11 cellular contexts compared by ENCODE assay signal in the genomic region with DNA sequence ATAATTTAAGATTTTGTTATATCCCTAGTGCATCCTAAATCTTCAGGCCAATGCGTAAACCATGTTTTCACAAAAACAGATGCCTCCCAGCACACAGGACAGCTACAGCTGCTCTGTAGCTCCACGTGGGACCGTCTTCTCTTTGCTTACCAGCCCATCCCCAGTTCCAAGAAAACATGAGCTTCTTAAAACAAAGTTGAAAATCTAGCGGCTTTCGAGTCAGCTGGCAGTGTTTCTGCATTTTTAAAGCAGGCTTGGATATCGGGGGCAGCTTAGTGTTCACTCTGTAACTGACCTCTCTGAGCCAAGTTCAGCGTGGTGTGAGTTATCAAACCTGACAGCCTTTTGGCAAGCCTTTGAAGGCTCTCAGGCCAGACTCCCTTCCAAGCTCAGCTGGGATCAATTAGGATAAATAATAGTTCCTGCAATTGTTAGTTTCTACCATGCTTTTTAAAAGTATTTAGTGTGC.
A peak's percentile ranks its signal among the peaks of the same experiment; 100 is the strongest.
DNase-seq lines count a peak whose midpoint lies in the region; ATAC-seq and TF ChIP-seq lines count a peak whose summit lies in the region.
"Had no signal": no experiment of that assay in that cellular context is flagged by ENCODE, and none has a peak within 500 bp of the region (broad histone marks: within the 10 kb centered on the region; RNA-seq: fewer than 3 reads in every experiment).

No MANE protein-coding gene starts in this region.

- H3K4me3 ChIP-seq in fibroblast of mammary gland (ENCODE audit: control insufficient read depth, low read depth, low read length) = peak overlapping the region; percentile 6
- H3K4me3 ChIP-seq in vagina = no peak overlapping the region

- TF ChIP-seq CTCF in fibroblast of mammary gland (conservative IDR thresholded peaks at IDR 0.05; ENCODE audit: control insufficient read depth, insufficient read depth, low read depth, low read length) (no peak), nephron (IDR thresholded peaks at IDR 0.05; ENCODE audit: unreplicated experiment in 3 of 3) (no peak), vagina (IDR thresholded peaks at IDR 0.05) (no peak)

- peaks cover 35% of the 10 kb centered on the region for H3K4me1 Mint-ChIP-seq in nephron

- peak overlapping the region; percentile 93 to 98 (median 96) for H3K27ac Mint-ChIP-seq in nephron
- H3K27ac Mint-ChIP-seq: stimulated activated naive CD8-positive, alpha-beta T cell treated with anti-CD3 and anti-CD28 coated beads, Interleukin-15, Interleukin-2, amounts not matched to agents 100 ng/mL and 50 ng/mL, for 24 hours had no signal

- H3K36me3 ChIP-seq in vagina = no peaks in the 10 kb centered on the region

- H3K4me3 Mint-ChIP-seq in nephron = peak overlapping the region; percentile 8 to 45 (median 44)
- H3K4me3 Mint-ChIP-seq: stimulated activated naive CD8-positive, alpha-beta T cell treated with anti-CD3 and anti-CD28 coated beads, Interleukin-15, Interleukin-2, amounts not matched to agents 100 ng/mL and 50 ng/mL, for 24 hours had no signal

- DNase-seq in SK-N-DZ (ENCODE audit: low spot score) (peak; percentile 59), fibroblast of mammary gland (ENCODE audit: low read depth) (peak; percentile 98), vagina (ENCODE audit: extremely low spot score in 2 of 2) (no peak), superior temporal gyrus (ENCODE audit: extremely low spot score) (no peak), D341Med (ENCODE audit: low spot score) (no peak)
- DNase-seq: activated CD4-positive, alpha-beta T cell treated with anti-CD3 and anti-CD28 coated beads, Interleukin-2, amount 50 U/mL, for 1 hour; stimulated activated CD4-positive, alpha-beta T cell treated with anti-CD3 and anti-CD28 coated beads, Interleukin-12 subunit alpha, Interleukin-12 subunit beta, amount 100 ng/mL, for 4 hours had no signal

- intact Hi-C loops in vagina (cut with DNase I) = no loop called here

- no peaks in the 10 kb centered on the region for H3K27me3 ChIP-seq in vagina

- TF ChIP-seq POLR2A in vagina (IDR thresholded peaks at IDR 0.05) = no peak

- no peaks in the 10 kb centered on the region for H3K9me3 ChIP-seq in vagina

- peak overlapping the region; percentile 39 for H3K27ac ChIP-seq in vagina

- H3K27me3 Mint-ChIP-seq in nephron (ENCODE audit: low read depth) = no peaks in the 10 kb centered on the region
- H3K27me3 Mint-ChIP-seq: stimulated activated naive CD8-positive, alpha-beta T cell treated with anti-CD3 and anti-CD28 coated beads, Interleukin-15, Interleukin-2, amounts not matched to agents 100 ng/mL and 50 ng/mL, for 24 hours had no signal

- ATAC-seq in HG03565 (IDR thresholded peaks at IDR 0.05; ENCODE audit: unreplicated experiment) = no peak
- ATAC-seq: Panc1 had no signal

- H3K9me3 Mint-ChIP-seq in nephron = peaks cover 2% of the 10 kb centered on the region

- H3K4me1 ChIP-seq in vagina = no peaks in the 10 kb centered on the region

- peaks cover 3% of the 10 kb centered on the region for H3K36me3 Mint-ChIP-seq in nephron (ENCODE audit: low read depth)

Comparison
In these comparisons a context has a peak if more than half of its experiments do, and no peak if none do; other contexts are left out.
1. DNase-seq: peak in SK-N-DZ (single experiment) and fibroblast of mammary gland (single experiment); none in vagina (0 of 2), superior temporal gyrus (single experiment) and D341Med (single experiment).